Comparison of ENCODE assay signal across 1 cellular context in genomic region chr11:94770563-94771120, GRCh38.
TF ChIP-seq lines count a peak whose summit lies in the region.

No MANE protein-coding gene starts in this region.

TF ChIP-seq in H1, 55 proteins besides CTCF, POLR2A, EP300 and RAD21 (continued from another document):
- TF ChIP-seq CHD7 (IDR thresholded peaks at IDR 0.05; ENCODE audit: insufficient replicate concordance, low read length), result no peak
